20 cellular contexts compared by ENCODE assay signal in genomic region chr1:233227930-233228465, GRCh38.
"Had no signal": no experiment of that assay in that cellular context is flagged by ENCODE, and none has a peak within 500 bp of the region (broad histone marks: within the 10 kb centered on the region; RNA-seq: fewer than 3 reads in every experiment).

No MANE protein-coding gene starts in this region.

- H3K4me3 ChIP-seq: K562, SJSA1, SK-N-MC had no signal

- H3K9me3 Mint-ChIP-seq: IgD-negative memory B cell had no signal

- H3K27ac ChIP-seq: HL-60, KMS-11, SJSA1, SK-N-MC had no signal

- H3K9me3 ChIP-seq: SJSA1 had no signal

- H3K4me3 Mint-ChIP-seq: IgD-negative memory B cell had no signal

- H3K4me1 Mint-ChIP-seq: IgD-negative memory B cell had no signal

- H3K4me2 ChIP-seq: KMS-11 had no signal

- H3K27ac Mint-ChIP-seq: IgD-negative memory B cell had no signal

- H3K27me3 ChIP-seq: SJSA1 had no signal

- ATAC-seq: K562 had no signal

- DNase-seq: Kasumi-1, MM.1S, NCI-H1092 treated with DMSO at 0.1 percent for 48 hours, NCI-H1436, NCI-H187 treated with DMSO at 0.1 percent for 48 hours, NCI-H2029 treated with DMSO at 0.1 percent for 48 hours, NCI-H2171 treated with DMSO at 0.1 percent for 48 hours, NCI-H345, NCI-H446 treated with DMSO at 0.1 percent for 48 hours, NCI-H510A treated with DMSO at 0.1 percent for 48 hours, NCI-H526, Right ventricle myocardium superior, RPMI8226, SIG-M5 had no signal

- H3K9ac ChIP-seq: KMS-11 had no signal

- H3K27me3 Mint-ChIP-seq: IgD-negative memory B cell had no signal
